ENCODE assay signal across 8 cellular contexts in the genomic region with DNA sequence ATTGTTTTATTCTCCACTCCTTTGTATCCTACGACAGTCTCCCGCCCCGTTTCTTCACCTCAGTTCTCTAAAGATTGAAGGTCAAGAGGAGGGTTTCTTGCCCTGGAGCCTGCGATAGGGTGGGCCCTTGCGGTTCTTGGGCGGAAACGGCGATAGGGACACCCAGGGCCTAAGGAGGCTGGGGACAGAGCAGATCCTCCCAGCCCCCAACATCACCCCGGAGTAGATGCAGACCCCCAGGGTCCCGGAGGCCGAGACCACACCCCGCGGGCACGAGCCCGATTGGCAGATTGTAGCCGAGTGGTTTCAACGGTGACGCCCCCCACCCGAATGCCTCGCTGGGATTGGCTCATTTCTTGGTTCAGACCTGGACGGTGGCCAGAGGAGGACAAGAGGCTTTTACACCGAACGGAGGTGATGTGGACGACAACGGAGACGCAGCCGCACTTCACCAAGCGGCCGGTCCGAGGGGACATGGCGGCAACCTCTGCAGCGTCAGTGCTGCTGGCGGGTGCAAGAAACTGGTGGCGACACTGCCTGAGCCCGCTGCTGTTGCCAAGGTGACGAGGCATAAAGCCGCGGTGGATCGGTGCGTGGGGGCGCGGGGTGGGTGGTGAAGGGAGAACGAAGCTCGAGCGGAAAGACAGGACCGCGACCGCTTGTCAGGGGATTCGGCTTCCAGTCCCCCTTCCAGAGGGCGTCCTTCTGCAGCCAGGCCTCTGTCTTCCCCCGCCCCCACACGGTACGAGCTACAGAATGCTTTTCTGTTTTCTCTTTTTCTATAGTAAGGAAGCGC. TPM values are rescaled to one million over a fixed set of nuclear protein-coding genes. Genes with fewer than 3 reads are reported as not detected.
DNase-seq lines count a peak whose midpoint lies in the region; ATAC-seq and FAIRE-seq lines count a peak whose summit lies in the region.

No MANE protein-coding gene starts in this region.

- H3K27ac ChIP-seq in BLaER1 treated with 17β-estradiol and CSF1 and Interleukin-3, amounts not matched to agents 10 nM and 100 nM = peak overlapping the region; percentile 40 to 81 (median 68)
- peak overlapping the region; percentile 81 for H3K27ac ChIP-seq in mesodermal cell (ENCODE audit: low read depth, low read length, severe bottlenecking)

- 0 to 1% methylated on average over 42 of the region's 54 CpGs for WGBS in mesodermal cell (ENCODE audit: insufficient coverage in 2 of 2), 2 experiments

- FAIRE-seq in endometrium (lab: Jason Lieb, UNC) = peak; percentile 31

- H3K9ac ChIP-seq in BLaER1 treated with 17β-estradiol and CSF1 and Interleukin-3, amounts not matched to agents 10 nM and 100 nM = peak overlapping the region; percentile 67 to 84 (median 80)
- H3K9ac ChIP-seq in NT2/D1 (ENCODE audit: insufficient read length, low read depth) = peak overlapping the region; percentile 97

- H3K36me3 ChIP-seq in BLaER1 treated with 17β-estradiol and CSF1 and Interleukin-3, amounts not matched to agents 10 nM and 100 nM = peaks cover 4 to 12% (median 7%) of the 10 kb centered on the region in 11 experiments; a peak in 17 of 22 replicates
- H3K36me3 ChIP-seq in NT2/D1 (ENCODE audit: insufficient read depth, insufficient read length, low read length) (peaks cover 8% of the 10 kb centered on the region), mesodermal cell (ENCODE audit: control insufficient read depth, insufficient read depth, low read length) (peaks cover 13% of the 10 kb centered on the region)

- H3K27me3 ChIP-seq in BLaER1 treated with 17β-estradiol and CSF1 and Interleukin-3, amounts not matched to agents 10 nM and 100 nM = no peaks in the 10 kb centered on the region
- H3K27me3 ChIP-seq in NT2/D1 (ENCODE audit: insufficient read depth, insufficient read length) = no peaks in the 10 kb centered on the region

- peak overlapping the region; percentile 74 to 89 (median 80) for H3K4me3 ChIP-seq in BLaER1 treated with 17β-estradiol and CSF1 and Interleukin-3, amounts not matched to agents 10 nM and 100 nM
- H3K4me3 ChIP-seq in NT2/D1 (ENCODE audit: insufficient read length, low read depth) = peak overlapping the region; percentile 93
- peak overlapping the region; percentile 75 for H3K4me3 ChIP-seq in mesodermal cell (ENCODE audit: extremely low read depth, insufficient read depth, low read length, poor library complexity, severe bottlenecking)

- DNase-seq in HUDEP-2 (lab: John Stamatoyannopoulos, UW; ENCODE audit: unreplicated experiment in 76 of 76) = peak in 74 of 76 experiments; percentile 21 to 89 (median 73)
- peak; percentile 95 for DNase-seq in NT2/D1 (ENCODE audit: low read depth, low spot score)
- peak; percentile 43 for DNase-seq in activated CD8-positive, alpha-beta memory T cell treated with anti-CD3 and anti-CD28 coated beads, Interleukin-2, amount 50 U/mL, for 24 hours (ENCODE audit: extremely low read depth)
- DNase-seq in stimulated activated CD8-positive, alpha-beta memory T cell treated with anti-CD3 and anti-CD28 coated beads, Interleukin-15, amount 100 ng/mL, for 1 hour (ENCODE audit: low read depth) = peak; percentile 32

- H3K4me2 ChIP-seq in BLaER1 treated with 17β-estradiol and CSF1 and Interleukin-3, amounts not matched to agents 10 nM and 100 nM = peak overlapping the region; percentile 65 to 90 (median 84)

- H3K4me1 ChIP-seq in BLaER1 treated with 17β-estradiol and CSF1 and Interleukin-3, amounts not matched to agents 10 nM and 100 nM = peaks cover 11 to 31% (median 21%) of the 10 kb centered on the region in 10 experiments
- H3K4me1 ChIP-seq in NT2/D1 (ENCODE audit: insufficient read depth, insufficient read length) (no peaks in the 10 kb centered on the region), mesodermal cell (ENCODE audit: control insufficient read depth, insufficient read depth, low read length, poor library complexity, severe bottlenecking) (peaks cover 7% of the 10 kb centered on the region)

- H4K20me1 ChIP-seq in BLaER1 treated with 17β-estradiol and CSF1 and Interleukin-3, amounts not matched to agents 10 nM and 100 nM = no peaks in the 10 kb centered on the region; a peak in 1 of 22 replicates

- peak; percentile 82 for ATAC-seq in GM19438 (IDR thresholded peaks at IDR 0.05; ENCODE audit: low read depth, unreplicated experiment)

- H3K9me3 ChIP-seq in BLaER1 treated with 17β-estradiol and CSF1 and Interleukin-3, amounts not matched to agents 10 nM and 100 nM (replicated peaks in 1 of 11) = peaks cover 21 to 28% (median 24%) of the 10 kb centered on the region in 11 experiments
- H3K9me3 ChIP-seq in NT2/D1 (ENCODE audit: insufficient read depth, low read length) = peaks cover 31% of the 10 kb centered on the region
- peaks cover 11% of the 10 kb centered on the region for H3K9me3 ChIP-seq in mesodermal cell (ENCODE audit: control insufficient read depth, low read length)

RNA-seq across cellular contexts. Expression of a gene that starts 19.0 kb away (rescaled TPM):
- polyA plus RNA-seq in mesodermal cell (2013, experiment 1 of 2) = 6.5 TPM
- 5.0 TPM for polyA plus RNA-seq in mesodermal cell (2013, experiment 2 of 2)

Comparison
In these comparisons a context has a peak if more than half of its experiments do, and no peak if none do; other contexts are left out.
1. Peak in every context shown above with its lines: DNase-seq, ATAC-seq, H3K4me3 ChIP-seq and H3K27ac ChIP-seq.
2. DNase-seq: peak in every context shown above with its lines; median percentile 95 in NT2/D1; 73 in HUDEP-2; 43 in activated CD8-positive, alpha-beta memory T cell treated with anti-CD3 and anti-CD28 coated beads, Interleukin-2, amount 50 U/mL, for 24 hours; 32 in stimulated activated CD8-positive, alpha-beta memory T cell treated with anti-CD3 and anti-CD28 coated beads, Interleukin-15, amount 100 ng/mL, for 1 hour.